In genomic region chr22:28980326-28980725, GRCh38 we compare ENCODE assay signal across 26 cellular contexts.
"Had no signal": no experiment of that assay in that cellular context is flagged by ENCODE, and none has a peak within 500 bp of the region (broad histone marks: within the 10 kb centered on the region; RNA-seq: fewer than 3 reads in every experiment).

No MANE protein-coding gene starts in this region.

- ATAC-seq: activated naive CD4-positive, alpha-beta T cell treated with anti-CD3 and anti-CD28 coated beads, Interleukin-2, amount 50 U/mL, for 72 hours; activated T-helper 17 cell treated with anti-CD3 and anti-CD28 coated beads, Interleukin-2, amount 50 U/mL, for 72 hours; natural killer cell; right cardiac atrium; stimulated activated memory B cell treated with anti-CD40 and anti-IgM and Interleukin-4, amounts not matched to agents 10 μg/mL and 1 μg/mL and 100 μg/mL, for 72 hours; WTC11 had no signal

- H3K27me3 ChIP-seq: adrenal gland, esophagus muscularis mucosa, ovary, testis, upper lobe of left lung had no signal

- H3K9me3 ChIP-seq: adrenal gland, esophagus muscularis mucosa, ovary, testis, upper lobe of left lung had no signal

- H3K4me3 ChIP-seq: adrenal gland, coronary artery, esophagus muscularis mucosa, left ventricle myocardium inferior, ovary, testis, upper lobe of left lung had no signal

- FAIRE-seq: astrocyte, bronchial epithelial cell, small intestine had no signal

- H3K36me3 ChIP-seq: adrenal gland, esophagus muscularis mucosa, ovary, upper lobe of left lung had no signal

- H3K27ac ChIP-seq: esophagus muscularis mucosa, left ventricle myocardium inferior, ovary, testis had no signal

- DNase-seq: activated CD4-positive, alpha-beta T cell treated with anti-CD3 and anti-CD28 coated beads, Interleukin-2, amount 50 U/mL, for 4 hours; activated CD8-positive, alpha-beta memory T cell treated with anti-CD3 and anti-CD28 coated beads for 24 hours; activated CD8-positive, alpha-beta memory T cell treated with anti-CD3 and anti-CD28 coated beads, Interleukin-2, amount 50 U/mL, for 4 hours; activated T-cell treated with anti-CD3 and anti-CD28 coated beads, Interleukin-2, amount 50 U/mL, for 24 hours; adrenal gland; cerebellar nuclear complex; foreskin melanocyte; hippocampal formation; kidney glomerular epithelial cell; left ventricle myocardium inferior; mammary epithelial cell; natural killer cell; ovary; right cardiac atrium; small intestine; T1000; testis; upper lobe of left lung had no signal
